ENCODE assay signal across 22 cellular contexts in the genomic region with DNA sequence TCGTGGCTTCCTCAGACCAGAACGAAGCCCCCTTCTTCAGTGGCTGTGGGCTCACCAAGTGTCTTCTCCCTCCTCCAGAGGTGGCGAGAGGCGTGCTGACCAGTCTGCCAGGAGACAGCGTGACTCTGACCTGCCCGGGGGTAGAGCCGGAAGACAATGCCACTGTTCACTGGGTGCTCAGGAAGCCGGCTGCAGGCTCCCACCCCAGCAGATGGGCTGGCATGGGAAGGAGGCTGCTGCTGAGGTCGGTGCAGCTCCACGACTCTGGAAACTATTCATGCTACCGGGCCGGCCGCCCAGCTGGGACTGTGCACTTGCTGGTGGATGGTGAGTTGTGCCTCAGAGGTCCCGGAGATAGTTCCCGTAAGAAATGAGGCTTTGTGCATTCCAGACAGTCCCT. TPM values are rescaled to one million over a fixed set of nuclear protein-coding genes. Genes with fewer than 3 reads are reported as not detected.
DNase-seq lines count a peak whose midpoint lies in the region; FAIRE-seq and TF ChIP-seq lines count a peak whose summit lies in the region.
"Had no signal": no experiment of that assay in that cellular context is flagged by ENCODE, and none has a peak within 500 bp of the region (broad histone marks: within the 10 kb centered on the region; RNA-seq: fewer than 3 reads in every experiment).

No MANE protein-coding gene starts in this region.

- H3K36me3 ChIP-seq in Peyer's patch (peaks cover 0 to 16% (median 0%) of the 10 kb centered on the region in 3 donors), H1 (ENCODE audit: control insufficient read depth in 2 of 4, insufficient read depth in 4 of 4, low read length in 3 of 4) (no peaks in the 10 kb centered on the region), mesendoderm (ENCODE audit: control insufficient read depth, insufficient read depth, low read length) (no peaks in the 10 kb centered on the region), stomach smooth muscle (ENCODE audit: control insufficient read depth in 2 of 2, insufficient read depth in 2 of 2, low read length in 2 of 2) (peaks cover 0 to 5% of the 10 kb centered on the region in 2 donors)
- H3K36me3 ChIP-seq: BLaER1, brain microvascular endothelial cell, suprapubic skin had no signal

- peak overlapping the region; percentile 42; the same call in 1 of the 2 replicates for H2BK12ac ChIP-seq in H1 (ENCODE audit: low read depth, low read length)

- H4K8ac ChIP-seq in H1 (ENCODE audit: extremely low read depth, insufficient read depth, low read length) (no peak overlapping the region), mesendoderm (ENCODE audit: low read depth, low read length) (no peak overlapping the region)

- peaks cover 39% of the 10 kb centered on the region for H3K4me1 Mint-ChIP-seq in chondrocyte (ENCODE audit: low read depth)

- no peak for FAIRE-seq in H1 (lab: Jason Lieb, UNC)

- no peaks in the 10 kb centered on the region for H3K79me2 ChIP-seq in H1 (ENCODE audit: control insufficient read depth in 1 of 2, insufficient read depth in 2 of 2, low read length in 2 of 2)
- no peaks in the 10 kb centered on the region for H3K79me2 ChIP-seq in mesendoderm (ENCODE audit: control insufficient read depth, insufficient read depth, low read length)

- no peak for TF ChIP-seq RAD21 in H1 (IDR thresholded peaks at IDR 0.05 in 1 of 2, conservative IDR thresholded peaks at IDR 0.05 in 1 of 2; ENCODE audit: low read depth in 2 of 2, low read length in 2 of 2)

- no peak overlapping the region for H4K91ac ChIP-seq in H1 (replicated peaks; ENCODE audit: insufficient read length, low read length)

- no peaks in the 10 kb centered on the region for H3K36me3 Mint-ChIP-seq in chondrocyte (ENCODE audit: low read depth)
- H3K36me3 Mint-ChIP-seq: immature natural killer cell had no signal

- WGBS in H1 (ENCODE audit: extremely low coverage in 1 of 2, insufficient coverage in 1 of 2, insufficient read length in 1 of 2, insufficient replicate concordance in 2 of 2, low coverage in 1 of 2, low lambda C conversion rate in 2 of 2, missing lambda C conversion rate in 1 of 2), 2 experiments = 87% methylated on average over 14 of the region's 15 CpGs; no CpG with 5 or more reads in 1 of the 2 experiments
- no CpG with 5 or more reads among the region's 15 CpGs for WGBS in mesendoderm (ENCODE audit: extremely low coverage, insufficient coverage, low lambda C conversion rate)

- CTCF ChIA-PET in H1 (lab: Charles Lee; ENCODE audit: partially characterized antibody) = interaction anchor here (1.5 to 5.6 kb wide), 2 partner anchors 9 to 13 kb away, joined by 3 to 27 read pairs; no protein-coding TSS in a partner anchor

- H2AK5ac ChIP-seq in H1 (ENCODE audit: low read depth, low read length) = no peak overlapping the region
- H2AK5ac ChIP-seq in mesendoderm (ENCODE audit: low read length) = no peak overlapping the region

- peaks cover 0 to 80% (median 17%) of the 10 kb centered on the region in 4 donors for H3K4me1 ChIP-seq in Peyer's patch
- H3K4me1 ChIP-seq in H1 (replicated peaks in 1 of 4; ENCODE audit: control insufficient read depth in 3 of 4, insufficient read depth in 4 of 4, low read length in 3 of 4) = peaks cover 8 to 20% (median 16%) of the 10 kb centered on the region in 4 experiments
- H3K4me1 ChIP-seq in mesendoderm (ENCODE audit: control insufficient read depth, low read depth, low read length) = peaks cover 9% of the 10 kb centered on the region
- H3K4me1 ChIP-seq in stomach smooth muscle (ENCODE audit: control insufficient read depth, insufficient read depth, low read length) = peaks cover 68% of the 10 kb centered on the region

- no peak overlapping the region for H2AFZ ChIP-seq in H1 (ENCODE audit: low read length)

- POLR2A ChIA-PET in H1 (lab: Charles Lee; ENCODE audit: partially characterized antibody) = no interaction called here

- H3K79me1 ChIP-seq in H1 (ENCODE audit: low read depth, low read length) (no peaks in the 10 kb centered on the region), mesendoderm (ENCODE audit: low read length) (no peaks in the 10 kb centered on the region)

- no peak overlapping the region for H3K27ac Mint-ChIP-seq in chondrocyte (ENCODE audit: unreplicated experiment)
- H3K27ac Mint-ChIP-seq: immature natural killer cell had no signal

- TF ChIP-seq POLR2A in Peyer's patch (IDR thresholded peaks at IDR 0.05) (no peak), H1 (IDR thresholded peaks at IDR 0.05; ENCODE audit: control extremely low read depth in 1 of 2, low read depth in 2 of 2, low read length in 2 of 2) (no peak)

- H3K9me3 Mint-ChIP-seq in chondrocyte (ENCODE audit: low read depth) = no peaks in the 10 kb centered on the region
- H3K9me3 Mint-ChIP-seq: immature natural killer cell had no signal

- H3K9me3 ChIP-seq in Peyer's patch (no peaks in the 10 kb centered on the region), H1 (ENCODE audit: insufficient read depth in 2 of 2, low read depth in 1 of 2, low read length in 1 of 2) (no peaks in the 10 kb centered on the region), stomach smooth muscle (ENCODE audit: control insufficient read depth in 2 of 2, low read length in 2 of 2) (no peaks in the 10 kb centered on the region)
- H3K9me3 ChIP-seq: BLaER1, mucosa of descending colon, SJSA1, suprapubic skin had no signal

- no peak overlapping the region for H3K18ac ChIP-seq in H1 (ENCODE audit: extremely low read depth, low read length)
- H3K18ac ChIP-seq in mesendoderm (ENCODE audit: low read length) = no peak overlapping the region

- no peaks in the 10 kb centered on the region for H3K27me3 ChIP-seq in Peyer's patch
- H3K27me3 ChIP-seq in H1 (replicated peaks in 1 of 4; ENCODE audit: control insufficient read depth in 3 of 4, extremely low read depth in 1 of 4, insufficient read depth in 3 of 4, low read length in 3 of 4) = peaks cover 0 to 2% (median 0%) of the 10 kb centered on the region in 4 experiments; a peak in 1 of 7 replicates
- no peaks in the 10 kb centered on the region for H3K27me3 ChIP-seq in mesendoderm (ENCODE audit: insufficient read depth, low read length, poor library complexity)
- H3K27me3 ChIP-seq in stomach smooth muscle (ENCODE audit: control insufficient read depth in 1 of 2, insufficient read depth in 2 of 2, low read length in 2 of 2) = no peaks in the 10 kb centered on the region
- H3K27me3 ChIP-seq: BLaER1, brain microvascular endothelial cell, SJSA1, suprapubic skin had no signal

- TF ChIP-seq EP300 in H1 (IDR thresholded peaks at IDR 0.05; ENCODE audit: borderline replicate concordance in 1 of 2, low read depth in 2 of 2, low read length in 2 of 2) = no peak

- no peak overlapping the region for H3K4me3 ChIP-seq in Peyer's patch
- no peak overlapping the region for H3K4me3 ChIP-seq in H1 (ENCODE audit: extremely low read depth in 1 of 4, insufficient read depth in 2 of 4, low read depth in 3 of 4, low read length in 4 of 4)
- H3K4me3 ChIP-seq in mesendoderm (ENCODE audit: low read length) = no peak overlapping the region
- peak overlapping the region in 1 of 2 donors; percentile 35 for H3K4me3 ChIP-seq in stomach smooth muscle (ENCODE audit: low read length in 2 of 2)
- H3K4me3 ChIP-seq: BLaER1, mucosa of descending colon, SJSA1, suprapubic skin had no signal

- no peak overlapping the region for H3K56ac ChIP-seq in H1 (replicated peaks; ENCODE audit: insufficient read length, low read depth, low read length)
- H3K56ac ChIP-seq in mesendoderm (ENCODE audit: low read length) = no peak overlapping the region

- no peak overlapping the region for H3K4me3 Mint-ChIP-seq in chondrocyte (ENCODE audit: unreplicated experiment)
- H3K4me3 Mint-ChIP-seq: immature natural killer cell had no signal

- no peak overlapping the region for H2BK20ac ChIP-seq in H1 (ENCODE audit: low read length)

- H2BK5ac ChIP-seq in H1 (ENCODE audit: low read depth, low read length) (no peak overlapping the region; the same call in 1 of the 2 replicates), mesendoderm (ENCODE audit: low read length) (no peak overlapping the region)

- no peak for TF ChIP-seq CTCF in Peyer's patch (IDR thresholded peaks at IDR 0.05)
- no peak for TF ChIP-seq CTCF in H1 (IDR thresholded peaks at IDR 0.05; ENCODE audit: control extremely low read depth in 1 of 3, insufficient read depth in 1 of 3, low read depth in 1 of 3, low read length in 3 of 3)
- no peak for TF ChIP-seq CTCF in chondrocyte (IDR thresholded peaks at IDR 0.05)

- H2BK120ac ChIP-seq in H1 (replicated peaks; ENCODE audit: low read depth, low read length) (no peak overlapping the region), mesendoderm (ENCODE audit: low read depth, low read length) (no peak overlapping the region)

- H3K23ac ChIP-seq in H1 (ENCODE audit: insufficient read length) = no peak overlapping the region
- H3K23ac ChIP-seq in mesendoderm (ENCODE audit: low read length) = peak overlapping the region; percentile 24

- H3K4me2 ChIP-seq in H1 (ENCODE audit: insufficient read depth in 1 of 2, low read depth in 2 of 2, low read length in 2 of 2) (no peak overlapping the region), mesendoderm (ENCODE audit: low read length) (no peak overlapping the region)
- H3K4me2 ChIP-seq: BLaER1 had no signal

- no peaks in the 10 kb centered on the region for H3K23me2 ChIP-seq in H1 (ENCODE audit: low read depth, low read length)

- no peak overlapping the region for H2BK15ac ChIP-seq in H1 (ENCODE audit: low read length)
- no peak overlapping the region for H2BK15ac ChIP-seq in mesendoderm (replicated peaks; ENCODE audit: low read depth)

- no peak overlapping the region for H3K14ac ChIP-seq in H1 (ENCODE audit: insufficient read length)

- H4K5ac ChIP-seq in H1 (ENCODE audit: insufficient read length, low read depth, low read length) (no peak overlapping the region), mesendoderm (ENCODE audit: low read length) (no peak overlapping the region)

- H3K4ac ChIP-seq in H1 (replicated peaks; ENCODE audit: insufficient read length, low read depth, low read length) = no peak overlapping the region
- H3K4ac ChIP-seq in mesendoderm (ENCODE audit: low read depth, low read length) = no peak overlapping the region

- no peaks in the 10 kb centered on the region for H3K27me3 Mint-ChIP-seq in chondrocyte (ENCODE audit: low read depth)

- H3K27ac ChIP-seq in Peyer's patch (peak overlapping the region in 3 of 4 donors; percentile 61 to 91 (median 76)), H1 (ENCODE audit: low read depth, low read length) (no peak overlapping the region), mesendoderm (ENCODE audit: low read depth, low read length) (no peak overlapping the region), stomach smooth muscle (ENCODE audit: low read length) (peak overlapping the region; percentile 96)
- H3K27ac ChIP-seq: BLaER1, brain microvascular endothelial cell, HL-60, SJSA1, suprapubic skin had no signal

- no peak for DNase-seq in Peyer's patch
- no peak for DNase-seq in H1 (ENCODE audit: low read depth in 1 of 2, low spot score in 2 of 2)
- DNase-seq in mesendoderm = no peak
- DNase-seq in epidermal melanocyte (ENCODE audit: insufficient read length, low spot score) = no peak
- DNase-seq in chondrocyte (ENCODE audit: low spot score) = no peak
- no peak for DNase-seq in HPDE6-E6E7 (ENCODE audit: extremely low spot score)
- no peak for DNase-seq in MV-4-11 (lab: John Stamatoyannopoulos, UW)
- DNase-seq: activated CD4-positive, alpha-beta T cell treated with anti-CD3 and anti-CD28 coated beads for 4 hours; activated CD8-positive, alpha-beta memory T cell treated with anti-CD3 and anti-CD28 coated beads, Interleukin-2, amount 50 U/mL, for 48 hours; activated naive CD4-positive, alpha-beta T cell treated with anti-CD3 and anti-CD28 coated beads, Interleukin-2, amount 50 U/mL, for 16 hours; brain microvascular endothelial cell; effector CD4-positive, alpha-beta T cell; foreskin fibroblast; immature natural killer cell; Karpas-422; mucosa of descending colon; NCI-H1417 treated with DMSO at 0.1 percent for 48 hours had no signal

- no peak overlapping the region for H3K9ac ChIP-seq in H1 (replicated peaks in 1 of 4; ENCODE audit: extremely low read depth in 1 of 4, low read depth in 3 of 4, low read length in 3 of 4)
- no peak overlapping the region for H3K9ac ChIP-seq in mesendoderm (ENCODE audit: low read length)
- peak overlapping the region; percentile 11 to 36 for H3K9ac ChIP-seq in stomach smooth muscle (ENCODE audit: low read length in 2 of 2)
- H3K9ac ChIP-seq: BLaER1 had no signal

- no peaks in the 10 kb centered on the region for H4K20me1 ChIP-seq in H1 (replicated peaks in 1 of 2; ENCODE audit: control insufficient read depth in 1 of 2, insufficient read depth in 2 of 2, low read length in 2 of 2)
- H4K20me1 ChIP-seq: BLaER1 had no signal

RNA-seq across cellular contexts. Expression of a gene that starts 24.0 kb away (rescaled TPM):
- total RNA-seq in Peyer's patch = 100 to 1,000 TPM in 2 of 4 donors, 10 to 100 TPM in 2; 56.1 to 140 (median 100) TPM
- total RNA-seq in H1 (2021; fragmentation: NEBNext Ultra II Directional; extraction: Animal tissue kit (Norgen Biotek cat#: 25700)) = 2.6 and 3.0 TPM in 2 replicates
- polyA plus RNA-seq in H1 (2011; rRNA removed) = 2.3 and 3.3 TPM in 2 replicates
- polyA plus RNA-seq in H1 (2011; cell fraction: cytosol; rRNA removed) = 2.9 TPM
- polyA plus RNA-seq in H1 (2011; cell fraction: nucleus; rRNA removed) = 4.2 TPM
- polyA plus RNA-seq in H1 (2012, experiment 1 of 2) = 0.92 to 2.0 TPM (median 1.8 TPM) in 4 replicates
- polyA plus RNA-seq in H1 (2012, experiment 2 of 2) = 0.37 TPM
- 4.6 TPM for polyA plus RNA-seq in H1 (2013, experiment 1 of 2)
- polyA plus RNA-seq in H1 (2013, experiment 2 of 2) = 5.9 TPM
- 3.5 and 3.8 TPM in 2 replicates for polyA minus RNA-seq in H1 (2011; rRNA and poly(A)+ RNA removed)
- polyA minus RNA-seq in H1 (2011; cell fraction: cytosol; rRNA and poly(A)+ RNA removed) = 1.3 TPM
- 4.1 TPM for polyA minus RNA-seq in H1 (2011; cell fraction: nucleus; rRNA and poly(A)+ RNA removed)
- polyA plus RNA-seq in mesendoderm (2013, experiment 1 of 2) = 2.4 TPM
- polyA plus RNA-seq in mesendoderm (2013, experiment 2 of 2) = 3.6 TPM
- 1.1 to 1.4 TPM (median 1.3 TPM) in 3 replicates for total RNA-seq in chondrocyte

Comparison
In these comparisons a context has a peak if more than half of its experiments do, and no peak if none do; other contexts are left out.
1. H3K27ac ChIP-seq: peak in Peyer's patch (3 of 4) and stomach smooth muscle (single experiment); none in H1 (single experiment) and mesendoderm (single experiment).
2. H3K9ac ChIP-seq: peak in stomach smooth muscle (2 of 2); none in H1 (0 of 4) and mesendoderm (single experiment).
3. RNA of a gene that starts 24.0 kb away (total RNA-seq): 56.1 to 140 TPM in Peyer's patch; 2.6 to 3.0 TPM in H1 and 1.1 to 1.4 TPM in chondrocyte; every median in the first group is over 10 times any median in the second.